ENCODE assay signal across 1 cellular context in genomic region chr11:112174789-112175595, GRCh38.
TF ChIP-seq lines count a peak whose summit lies in the region.

Gene BCO2 (plus strand): TSS chr11:112175512. CDS start chr11:112175602, 90 bp downstream.

TF ChIP-seq in GM12878, 131 proteins besides CTCF, POLR2A, EP300 and RAD21 (continued from another document):
- 0 out of 2 replicates have a peak, but pooled peaks have one; percentile 24 for TF ChIP-seq TCF12 (IDR thresholded peaks at IDR 0.05; ENCODE audit: low read depth, low read length)
- no peak for TF ChIP-seq CEBPZ (IDR thresholded peaks at IDR 0.05; ENCODE audit: low read depth, low read length)
- TF ChIP-seq BMI1 (IDR thresholded peaks at IDR 0.05; ENCODE audit: borderline replicate concordance) = peak; percentile 53; the same call in 1 of the 2 replicates
- peak; percentile 49; the same call in 1 of the 2 replicates for TF ChIP-seq SMC3 (IDR thresholded peaks at IDR 0.05; ENCODE audit: borderline replicate concordance, low read length)
TF ChIP-seq in GM12878: peak in this region for 5.
